17 cellular contexts compared by ENCODE assay signal in the genomic region with DNA sequence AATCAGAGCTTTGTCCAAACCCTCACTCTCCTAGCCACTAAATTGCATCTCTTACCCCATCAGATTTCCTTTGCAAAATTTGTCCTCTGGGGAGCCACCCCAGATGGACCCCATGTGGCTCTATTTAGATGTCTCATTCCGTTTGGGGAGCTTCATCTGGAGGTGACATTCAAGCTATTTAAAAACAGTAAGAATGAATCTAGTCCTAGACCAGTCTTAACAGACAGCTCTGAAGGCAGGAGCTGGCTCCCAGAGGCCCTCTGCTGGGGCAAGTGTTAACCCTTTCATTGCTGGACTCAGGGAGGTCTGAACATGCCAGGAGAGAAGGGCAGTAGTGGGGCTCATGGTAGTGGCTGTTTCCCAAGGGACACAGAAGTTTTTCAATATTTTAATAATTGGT.
"Had no signal": no experiment of that assay in that cellular context is flagged by ENCODE, and none has a peak within 500 bp of the region (broad histone marks: within the 10 kb centered on the region; RNA-seq: fewer than 3 reads in every experiment).

No MANE protein-coding gene starts in this region.

- H3K4me1 Mint-ChIP-seq: activated naive CD4-positive, alpha-beta T cell treated with anti-CD3 and anti-CD28 coated beads, Interleukin-2, amount 50 U/mL, for 24 hours had no signal

- H3K27ac Mint-ChIP-seq: activated CD4-positive, alpha-beta T cell treated with anti-CD3 and anti-CD28 coated beads, Interleukin-2, amount 10 ng/mL, durations not matched to agents 24 days and 14 days; activated naive CD4-positive, alpha-beta T cell treated with anti-CD3 and anti-CD28 coated beads, Interleukin-2, amount 50 U/mL, for 24 hours; activated T-helper 17 cell treated with anti-CD3 and anti-CD28 coated beads, Interleukin-2, amount 50 U/mL, for 72 hours; naive thymus-derived CD4-positive, alpha-beta T cell had no signal

- H3K36me3 Mint-ChIP-seq: activated naive CD4-positive, alpha-beta T cell treated with anti-CD3 and anti-CD28 coated beads, Interleukin-2, amount 50 U/mL, for 24 hours; naive thymus-derived CD4-positive, alpha-beta T cell had no signal

- H3K9me3 Mint-ChIP-seq: activated CD4-positive, alpha-beta T cell treated with anti-CD3 and anti-CD28 coated beads, Interleukin-2, amount 10 ng/mL, durations not matched to agents 24 days and 14 days; activated naive CD4-positive, alpha-beta T cell treated with anti-CD3 and anti-CD28 coated beads, Interleukin-2, amount 50 U/mL, for 24 hours; activated T-helper 17 cell treated with anti-CD3 and anti-CD28 coated beads, Interleukin-2, amount 50 U/mL, for 72 hours; naive thymus-derived CD4-positive, alpha-beta T cell had no signal

- H3K27ac ChIP-seq: lower lobe of right lung, psoas muscle, suprapubic skin, upper lobe of left lung had no signal

- H3K9me3 ChIP-seq: lower lobe of right lung, psoas muscle, sigmoid colon, suprapubic skin, upper lobe of left lung had no signal

- DNase-seq: activated CD4-positive, alpha-beta T cell treated with anti-CD3 and anti-CD28 coated beads, Interleukin-2, amount 10 ng/mL, durations not matched to agents 24 days and 14 days; amniotic stem cell; cerebellar nuclear complex; dermis blood vessel endothelial cell; foreskin fibroblast; immature natural killer cell; lower lobe of right lung; naive thymus-derived CD4-positive, alpha-beta T cell; psoas muscle; sigmoid colon; stimulated activated CD4-positive, alpha-beta T cell treated with anti-CD3 and anti-CD28 coated beads, Interleukin-2, amount 100 ng/mL, for 24 hours; stimulated activated naive CD4-positive, alpha-beta T cell; T-helper 1 cell; upper lobe of left lung had no signal

- H3K4me3 Mint-ChIP-seq: activated CD4-positive, alpha-beta T cell treated with anti-CD3 and anti-CD28 coated beads, Interleukin-2, amount 10 ng/mL, durations not matched to agents 24 days and 14 days; activated naive CD4-positive, alpha-beta T cell treated with anti-CD3 and anti-CD28 coated beads, Interleukin-2, amount 50 U/mL, for 24 hours; activated T-helper 17 cell treated with anti-CD3 and anti-CD28 coated beads, Interleukin-2, amount 50 U/mL, for 72 hours; immature natural killer cell; naive thymus-derived CD4-positive, alpha-beta T cell had no signal

- H3K4me3 ChIP-seq: lower lobe of right lung, psoas muscle, sigmoid colon, suprapubic skin, upper lobe of left lung had no signal

- ATAC-seq: activated T-helper 17 cell treated with anti-CD3 and anti-CD28 coated beads, Interleukin-2, amount 50 U/mL, for 72 hours; lower lobe of right lung; naive thymus-derived CD4-positive, alpha-beta T cell; psoas muscle had no signal

- H3K27me3 ChIP-seq: sigmoid colon, suprapubic skin, upper lobe of left lung had no signal

- H3K36me3 ChIP-seq: lower lobe of right lung, sigmoid colon, suprapubic skin, upper lobe of left lung had no signal
